In genomic region chr10:5627486-5628044, GRCh38 we compare ENCODE assay signal across 28 cellular contexts. TPM values are rescaled to one million over a fixed set of nuclear protein-coding genes. Genes with fewer than 3 reads are reported as not detected.
A peak's percentile ranks its signal among the peaks of the same experiment; 100 is the strongest.
DNase-seq lines count a peak whose midpoint lies in the region; ATAC-seq, FAIRE-seq and TF ChIP-seq lines count a peak whose summit lies in the region.
"Had no signal": no experiment of that assay in that cellular context is flagged by ENCODE, and none has a peak within 500 bp of the region (broad histone marks: within the 10 kb centered on the region; RNA-seq: fewer than 3 reads in every experiment).

No MANE protein-coding gene starts in this region.

- no peaks in the 10 kb centered on the region for H3K36me3 Mint-ChIP-seq in natural killer cell treated with Interleukin-12 subunit alpha and Interleukin-12 subunit beta and Interleukin-15 and Interleukin-18, amount 100 ng/mL, for 72 hours
- no peaks in the 10 kb centered on the region for H3K36me3 Mint-ChIP-seq in natural killer cell
- H3K36me3 Mint-ChIP-seq: CD8-positive, alpha-beta T cell had no signal

- H3K27ac ChIP-seq in HepG2 (ENCODE audit: extremely low read length, insufficient read depth, low read length) (no peak overlapping the region), skeletal muscle tissue (ENCODE audit: low read depth, low read length) (peak overlapping the region; percentile 40), lower lobe of right lung (no peak overlapping the region)
- H3K27ac ChIP-seq: PC-9 had no signal

- peak; percentile 34 for DNase-seq in natural killer cell treated with Interleukin-12 subunit alpha and Interleukin-12 subunit beta and Interleukin-15 and Interleukin-18, amount 100 ng/mL, for 72 hours (ENCODE audit: low spot score)
- no peak for DNase-seq in natural killer cell
- DNase-seq in HepG2 (ENCODE audit: low spot score): peak; percentile 70
- DNase-seq in lower lobe of right lung: no peak
- no peak for DNase-seq in NCI-H1105 (lab: John Stamatoyannopoulos, UW)
- no peak for DNase-seq in activated CD8-positive, alpha-beta memory T cell treated with anti-CD3 and anti-CD28 coated beads, Interleukin-2, amount 50 U/mL, for 48 hours
- DNase-seq: activated CD4-positive, alpha-beta memory T cell treated with anti-CD3 and anti-CD28 coated beads, Interleukin-2, amount 10 ng/mL, durations not matched to agents 7 days and 5 days; activated CD4-positive, CD25-positive, alpha-beta regulatory T cell treated with anti-CD3 and anti-CD28 coated beads, Interleukin-2, amount 50 U/mL, for 72 hours; activated T-cell treated with anti-CD3 and anti-CD28 coated beads for 4 hours; CD8-positive, alpha-beta T cell; cortex of kidney; DMS 273 treated with DMSO at 0.1 percent for 48 hours; kidney glomerular epithelial cell; mesendoderm; MG63; NCI-H146; NCI-H510A treated with DMSO at 0.1 percent for 48 hours; NK-92 treated with Interleukin-12 subunit alpha and Interleukin-12 subunit beta, amount 100 ng/mL, for 24 hours; PC-9; upper lobe of left lung had no signal

- H3K9me3 ChIP-seq in HepG2 (ENCODE audit: low read length) (no peaks in the 10 kb centered on the region), skeletal muscle tissue (ENCODE audit: control insufficient read depth in 3 of 3, low read length in 3 of 3) (no peaks in the 10 kb centered on the region), lower lobe of right lung (no peaks in the 10 kb centered on the region)
- H3K9me3 ChIP-seq: MG63, ovary, right atrium auricular region, upper lobe of left lung had no signal

- no peak for TF ChIP-seq RAD21 in HepG2 (CRISPR knock-in tag; IDR thresholded peaks at IDR 0.05)

- H3K4me1 Mint-ChIP-seq in natural killer cell treated with Interleukin-12 subunit alpha and Interleukin-12 subunit beta and Interleukin-15 and Interleukin-18, amount 100 ng/mL, for 72 hours (ENCODE audit: low read depth in 2 of 2): peaks cover 11 to 20% of the 10 kb centered on the region in 2 donors
- peaks cover 4 to 10% of the 10 kb centered on the region in 2 donors for H3K4me1 Mint-ChIP-seq in natural killer cell

- peak overlapping the region; percentile 25 for H3K4me3 Mint-ChIP-seq in natural killer cell treated with Interleukin-12 subunit alpha and Interleukin-12 subunit beta and Interleukin-15 and Interleukin-18, amount 100 ng/mL, for 72 hours
- no peak overlapping the region for H3K4me3 Mint-ChIP-seq in natural killer cell
- H3K4me3 Mint-ChIP-seq: activated CD4-positive, alpha-beta memory T cell treated with anti-CD3 and anti-CD28 coated beads, Interleukin-2, amount 10 ng/mL, durations not matched to agents 7 days and 5 days; CD8-positive, alpha-beta T cell; stimulated activated naive CD8-positive, alpha-beta T cell treated with anti-CD3 and anti-CD28 coated beads, Interleukin-15, Interleukin-2, amounts not matched to agents 100 ng/mL and 50 ng/mL, for 24 hours had no signal

- intact Hi-C loops in natural killer cell (cut with micrococcal nuclease): no loop called here
- intact Hi-C loops in HepG2 (cut with micrococcal nuclease; ENCODE audit: unreplicated experiment): no loop called here
- intact Hi-C loops in lower lobe of right lung (cut with DNase I): loop anchor here (10.0 kb wide), 1 partner anchor 183 kb away; no protein-coding TSS in a partner anchor

- CTCF ChIA-PET in HepG2 (lab: Yijun Ruan, JAX; ENCODE audit: low intra/inter-chr PET ratio, low total read pairs): no interaction called here

- WGBS in HepG2 (ENCODE audit: low lambda C conversion rate): 18% methylated on average over 7 of the region's 7 CpGs

- no peak overlapping the region for H3K27ac Mint-ChIP-seq in natural killer cell treated with Interleukin-12 subunit alpha and Interleukin-12 subunit beta and Interleukin-15 and Interleukin-18, amount 100 ng/mL, for 72 hours
- no peak overlapping the region for H3K27ac Mint-ChIP-seq in natural killer cell
- H3K27ac Mint-ChIP-seq: activated CD4-positive, alpha-beta memory T cell treated with anti-CD3 and anti-CD28 coated beads, Interleukin-2, amount 10 ng/mL, durations not matched to agents 7 days and 5 days; CD8-positive, alpha-beta T cell; stimulated activated naive CD8-positive, alpha-beta T cell treated with anti-CD3 and anti-CD28 coated beads, Interleukin-15, Interleukin-2, amounts not matched to agents 100 ng/mL and 50 ng/mL, for 24 hours had no signal

- H3K4me2 ChIP-seq in HepG2 (ENCODE audit: low read depth, low read length): peak overlapping the region; percentile 85
- H3K4me2 ChIP-seq: PC-9 had no signal

- in situ Hi-C loops in HepG2 (cut with HindIII; ENCODE audit: extremely low pct_ligation_motif_present, low pct_unique_long_range_greater_than_20kb): no loop called here

- H3K4me1 ChIP-seq in HepG2 (ENCODE audit: insufficient read depth, low read length) (peaks cover 63% of the 10 kb centered on the region), skeletal muscle tissue (ENCODE audit: control insufficient read depth in 3 of 3, insufficient read depth in 3 of 3, low read length in 3 of 3) (peaks cover 13 to 35% (median 24%) of the 10 kb centered on the region in 3 donors), lower lobe of right lung (peaks cover 9% of the 10 kb centered on the region)

- peak; percentile 73 for FAIRE-seq in HepG2 (lab: Jason Lieb, UNC)
- FAIRE-seq: bronchial epithelial cell, GM19239, K562 had no signal

- no peaks in the 10 kb centered on the region for H3K79me2 ChIP-seq in HepG2 (ENCODE audit: insufficient read depth, low read length)

- TF ChIP-seq CTCF in natural killer cell (IDR thresholded peaks at IDR 0.05) (no peak), HepG2 (CRISPR knock-in tag; IDR thresholded peaks at IDR 0.05) (no peak), lower lobe of right lung (IDR thresholded peaks at IDR 0.05) (no peak)

- no peaks in the 10 kb centered on the region; the same call in 1 of the 2 replicates for H4K20me1 ChIP-seq in HepG2 (ENCODE audit: insufficient read depth, low read length)

- no peaks in the 10 kb centered on the region for H3K9me3 Mint-ChIP-seq in natural killer cell treated with Interleukin-12 subunit alpha and Interleukin-12 subunit beta and Interleukin-15 and Interleukin-18, amount 100 ng/mL, for 72 hours
- H3K9me3 Mint-ChIP-seq in natural killer cell: no peaks in the 10 kb centered on the region
- H3K9me3 Mint-ChIP-seq: activated CD4-positive, alpha-beta memory T cell treated with anti-CD3 and anti-CD28 coated beads, Interleukin-2, amount 10 ng/mL, durations not matched to agents 7 days and 5 days; CD8-positive, alpha-beta T cell; stimulated activated naive CD8-positive, alpha-beta T cell treated with anti-CD3 and anti-CD28 coated beads, Interleukin-15, Interleukin-2, amounts not matched to agents 100 ng/mL and 50 ng/mL, for 24 hours had no signal

- POLR2A ChIA-PET in HepG2 (lab: Yijun Ruan, JAX): interaction anchor here (0.5 to 3.2 kb wide), 6 partner anchors 34 to 219 kb away, joined by 3 to 19 read pairs (median 4); no protein-coding TSS in a partner anchor

- BruUV-seq in HepG2 (replicated peaks; lab: Mats Ljungman, UMichigan): no TSS peak

- H2AFZ ChIP-seq in HepG2 (ENCODE audit: low read length): no peak overlapping the region
- H2AFZ ChIP-seq: PC-9 had no signal

- no peak for TF ChIP-seq POLR2A in HepG2 (IDR thresholded peaks at IDR 0.05; ENCODE audit: insufficient read depth in 1 of 2, low read depth in 2 of 2, low read length in 2 of 2)

- no peak for ATAC-seq in natural killer cell treated with Interleukin-12 subunit alpha and Interleukin-12 subunit beta and Interleukin-15 and Interleukin-18, amount 100 ng/mL, for 72 hours
- ATAC-seq in natural killer cell (no peak), HepG2 (peak; percentile 29), HG02885 (IDR thresholded peaks at IDR 0.05; ENCODE audit: poor library complexity, unreplicated experiment) (no peak), lower lobe of right lung (no peak)
- ATAC-seq: CD8-positive, alpha-beta T cell; K562 had no signal

- TF ChIP-seq EP300 in HepG2 (IDR thresholded peaks at IDR 0.05; ENCODE audit: low read depth in 2 of 2, low read length in 2 of 2): no peak
- TF ChIP-seq EP300 in HepG2 (CRISPR knock-in tag; IDR thresholded peaks at IDR 0.05; ENCODE audit: borderline replicate concordance): no peak

- no peaks in the 10 kb centered on the region for H3K36me3 ChIP-seq in HepG2 (replicated peaks in 1 of 2; ENCODE audit: control insufficient read depth in 1 of 2, insufficient read depth in 2 of 2, low read length in 2 of 2)
- no peaks in the 10 kb centered on the region for H3K36me3 ChIP-seq in skeletal muscle tissue (ENCODE audit: control insufficient read depth in 3 of 3, insufficient read depth in 3 of 3, low read length in 3 of 3)
- H3K36me3 ChIP-seq in lower lobe of right lung: no peaks in the 10 kb centered on the region
- H3K36me3 ChIP-seq: MG63, ovary, right atrium auricular region, upper lobe of left lung had no signal

- H3K4me3 ChIP-seq in HepG2 (replicated peaks in 1 of 3; ENCODE audit: insufficient read depth in 1 of 3, low read depth in 2 of 3, low read length in 3 of 3): peak overlapping the region in 2 of 3 experiments; percentile 61; a peak in 4 of 6 replicates
- no peak overlapping the region for H3K4me3 ChIP-seq in skeletal muscle tissue (ENCODE audit: low read length in 3 of 3)
- H3K4me3 ChIP-seq in lower lobe of right lung: no peak overlapping the region
- H3K4me3 ChIP-seq: K562, PC-9 had no signal

- H3K9ac ChIP-seq in HepG2 (ENCODE audit: insufficient read depth, low read depth, low read length) (no peak overlapping the region), skeletal muscle tissue (ENCODE audit: low read depth in 1 of 3, low read length in 3 of 3) (no peak overlapping the region)

- H3K27me3 ChIP-seq in HepG2 (ENCODE audit: control insufficient read depth in 1 of 2, insufficient read depth in 2 of 2, low read length in 2 of 2) (no peaks in the 10 kb centered on the region; a peak in 1 of 5 replicates), skeletal muscle tissue (ENCODE audit: control insufficient read depth in 3 of 3, insufficient read depth in 3 of 3, low read length in 3 of 3) (no peaks in the 10 kb centered on the region), lower lobe of right lung (ENCODE audit: low read depth) (no peaks in the 10 kb centered on the region)
- H3K27me3 ChIP-seq: MG63, ovary, right atrium auricular region, upper lobe of left lung had no signal

- H3K27me3 Mint-ChIP-seq in natural killer cell treated with Interleukin-12 subunit alpha and Interleukin-12 subunit beta and Interleukin-15 and Interleukin-18, amount 100 ng/mL, for 72 hours: peaks cover 9 to 20% of the 10 kb centered on the region in 2 donors
- peaks cover 8 to 15% of the 10 kb centered on the region in 2 donors for H3K27me3 Mint-ChIP-seq in natural killer cell (ENCODE audit: low read depth in 2 of 2)

RNA-seq across cellular contexts. Expression of gene ASB13, which starts 38.8 kb away (rescaled TPM):
- total RNA-seq in natural killer cell treated with Interleukin-12 subunit alpha and Interleukin-12 subunit beta and Interleukin-15 and Interleukin-18, amount 100 ng/mL, for 72 hours: 1 to 10 TPM; 1.9 to 2.3 TPM
- total RNA-seq in natural killer cell: 1 to 10 TPM in 2 of 3 donors, under 1 TPM in 1; 0.99 to 2.4 (median 1.4) TPM
- total RNA-seq in HepG2 (2016; rRNA removed; fragmentation: Illumina TruSeq; extraction: Trizol): 15.4 and 17.5 TPM in 2 replicates
- total RNA-seq in HepG2 (2016; cell fraction: cytosol; rRNA removed; fragmentation: Illumina TruSeq; extraction: Trizol; ENCODE audit: low read depth): 3.3 and 4.7 TPM in 2 replicates
- 15.6 and 18.5 TPM in 2 replicates for total RNA-seq in HepG2 (2016; cell fraction: insoluble cytoplasmic fraction; rRNA removed; fragmentation: Illumina TruSeq; extraction: Trizol)
- 14.1 and 16.1 TPM in 2 replicates for total RNA-seq in HepG2 (2016; cell fraction: membrane; rRNA removed; fragmentation: Illumina TruSeq; extraction: Trizol)
- total RNA-seq in HepG2 (2016; cell fraction: nucleus; rRNA removed; fragmentation: Illumina TruSeq; extraction: Trizol): 7.1 and 7.5 TPM in 2 replicates
- 9.3 and 12.7 TPM in 2 replicates for polyA plus RNA-seq in HepG2 (2011; rRNA removed)
- 12.4 and 12.5 TPM in 2 replicates for polyA plus RNA-seq in HepG2 (2011; cell fraction: cytosol; rRNA removed)
- polyA plus RNA-seq in HepG2 (2011; cell fraction: nucleus; rRNA removed): 7.4 and 9.5 TPM in 2 replicates
- 12.8 and 15.5 TPM in 2 replicates for polyA plus RNA-seq in HepG2 (2012)
- polyA plus RNA-seq in HepG2 (2016; cell fraction: cytosol; fragmentation: Illumina TruSeq; extraction: Trizol; ENCODE audit: low read depth): 4.6 and 4.7 TPM in 2 replicates
- 12.6 and 16.4 TPM in 2 replicates for polyA plus RNA-seq in HepG2 (2016; cell fraction: insoluble cytoplasmic fraction; fragmentation: Illumina TruSeq; extraction: Trizol; ENCODE audit: low read depth)
- polyA plus RNA-seq in HepG2 (2016; cell fraction: membrane; fragmentation: Illumina TruSeq; extraction: Trizol; ENCODE audit: low read depth): 10.4 and 12.4 TPM in 2 replicates
- 12.4 and 14.5 TPM in 2 replicates for polyA plus RNA-seq in HepG2 (2016; cell fraction: nucleus; fragmentation: Illumina TruSeq; extraction: Trizol; ENCODE audit: insufficient read depth, low read depth)
- polyA minus RNA-seq in HepG2 (2011; rRNA and poly(A)+ RNA removed; ENCODE audit: low replicate concordance): 31.7 and 36.4 TPM in 2 replicates
- polyA minus RNA-seq in HepG2 (2011; cell fraction: cytosol; rRNA and poly(A)+ RNA removed): 10.6 and 14.5 TPM in 2 replicates
- 5.5 and 7.7 TPM in 2 replicates for polyA minus RNA-seq in HepG2 (2011; cell fraction: nucleus; rRNA and poly(A)+ RNA removed)
- 10.4 TPM for total RNA-seq in skeletal muscle tissue
- total RNA-seq in lower lobe of right lung: 27.6 TPM

RNA-seq across cellular contexts. Expression of gene TASOR2, which starts 57.1 kb away (rescaled TPM):
- 100 to 1,000 TPM in 1 of 2 donors, 10 to 100 TPM in 1; 70.0 to 118 TPM for total RNA-seq in natural killer cell treated with Interleukin-12 subunit alpha and Interleukin-12 subunit beta and Interleukin-15 and Interleukin-18, amount 100 ng/mL, for 72 hours
- total RNA-seq in natural killer cell (10 to 100 TPM; 64.4 to 88.7 (median 66.4) TPM), HepG2 (2016; rRNA removed; fragmentation: Illumina TruSeq; extraction: Trizol) (55.3 and 58.9 TPM in 2 replicates), skeletal muscle tissue (54.3 TPM), lower lobe of right lung (48.9 TPM)
- 67.3 and 69.4 TPM in 2 replicates for total RNA-seq in HepG2 (2016; cell fraction: cytosol; rRNA removed; fragmentation: Illumina TruSeq; extraction: Trizol; ENCODE audit: low read depth)
- total RNA-seq in HepG2 (2016; cell fraction: insoluble cytoplasmic fraction; rRNA removed; fragmentation: Illumina TruSeq; extraction: Trizol): 51.2 and 60.5 TPM in 2 replicates
- 44.6 and 47.7 TPM in 2 replicates for total RNA-seq in HepG2 (2016; cell fraction: membrane; rRNA removed; fragmentation: Illumina TruSeq; extraction: Trizol)
- 95.9 and 108 TPM in 2 replicates for total RNA-seq in HepG2 (2016; cell fraction: nucleus; rRNA removed; fragmentation: Illumina TruSeq; extraction: Trizol)
- 22.8 and 24.2 TPM in 2 replicates for polyA plus RNA-seq in HepG2 (2011; rRNA removed)
- polyA plus RNA-seq in HepG2 (2011; cell fraction: cytosol; rRNA removed): 8.9 and 13.1 TPM in 2 replicates
- 30.2 and 31.2 TPM in 2 replicates for polyA plus RNA-seq in HepG2 (2011; cell fraction: nucleus; rRNA removed)
- polyA plus RNA-seq in HepG2 (2012): 23.3 and 26.9 TPM in 2 replicates
- polyA plus RNA-seq in HepG2 (2016; cell fraction: cytosol; fragmentation: Illumina TruSeq; extraction: Trizol; ENCODE audit: low read depth): 0.58 and 1.1 TPM in 2 replicates
- 26.8 and 27.2 TPM in 2 replicates for polyA plus RNA-seq in HepG2 (2016; cell fraction: insoluble cytoplasmic fraction; fragmentation: Illumina TruSeq; extraction: Trizol; ENCODE audit: low read depth)
- 2.9 and 4.0 TPM in 2 replicates for polyA plus RNA-seq in HepG2 (2016; cell fraction: membrane; fragmentation: Illumina TruSeq; extraction: Trizol; ENCODE audit: low read depth)
- polyA plus RNA-seq in HepG2 (2016; cell fraction: nucleus; fragmentation: Illumina TruSeq; extraction: Trizol; ENCODE audit: insufficient read depth, low read depth): 68.3 and 79.1 TPM in 2 replicates
- polyA minus RNA-seq in HepG2 (2011; rRNA and poly(A)+ RNA removed; ENCODE audit: low replicate concordance): 27.6 and 45.1 TPM in 2 replicates
- polyA minus RNA-seq in HepG2 (2011; cell fraction: cytosol; rRNA and poly(A)+ RNA removed): 30.7 and 32.8 TPM in 2 replicates
- 132 and 137 TPM in 2 replicates for polyA minus RNA-seq in HepG2 (2011; cell fraction: nucleus; rRNA and poly(A)+ RNA removed)

Comparison
In these comparisons a context has a peak if more than half of its experiments do, and no peak if none do; other contexts are left out.
1. DNase-seq: peak in natural killer cell treated with Interleukin-12 subunit alpha and Interleukin-12 subunit beta and Interleukin-15 and Interleukin-18, amount 100 ng/mL, for 72 hours (single experiment) and HepG2 (single experiment); none in natural killer cell (single experiment), lower lobe of right lung (single experiment), NCI-H1105 (single experiment) and activated CD8-positive, alpha-beta memory T cell treated with anti-CD3 and anti-CD28 coated beads, Interleukin-2, amount 50 U/mL, for 48 hours (single experiment).
2. H3K4me3 ChIP-seq: peak in HepG2 (2 of 3); none in skeletal muscle tissue (0 of 3) and lower lobe of right lung (single experiment).